8 cellular contexts compared by ENCODE assay signal in genomic region chr13:51814825-51815650, GRCh38. TPM values are rescaled to one million over a fixed set of nuclear protein-coding genes. Genes with fewer than 3 reads are reported as not detected.
DNase-seq lines count a peak whose midpoint lies in the region; ATAC-seq, FAIRE-seq and TF ChIP-seq lines count a peak whose summit lies in the region.

No MANE protein-coding gene starts in this region.

- intact Hi-C loops in body of pancreas (cut with DNase I), result loop anchor here (10.0 kb wide), 2 partner anchors 190 to 320 kb away; no protein-coding TSS in a partner anchor

- ATAC-seq in A549, result peak; percentile 67 to 91; a peak in 5 of 6 replicates
- ATAC-seq in HG02642 (IDR thresholded peaks at IDR 0.05; ENCODE audit: poor library complexity, unreplicated experiment), result peak; percentile 73
- ATAC-seq in body of pancreas, result peak; percentile 91

- H3K27ac ChIP-seq in A549 (peak overlapping the region; percentile 34 to 51; a peak in 1 of 6 replicates), body of pancreas (peak overlapping the region; percentile 66 to 80 (median 68))

- peak; percentile 68 for TF ChIP-seq RAD21 in A549 (conservative IDR thresholded peaks at IDR 0.05 in 1 of 2, IDR thresholded peaks at IDR 0.05 in 1 of 2)

- peak overlapping the region; percentile 70 for H3K4me2 ChIP-seq in A549

- POLR2A ChIA-PET in A549 (lab: Yijun Ruan, JAX), result interaction anchor here (0.6 kb wide), 3 partner anchors 362 to 394 kb away, joined by 3 to 6 read pairs (median 3); no protein-coding TSS in a partner anchor

- peak overlapping the region; percentile 8; the same call in 1 of the 3 replicates for H3K4me3 ChIP-seq in A549
- H3K4me3 ChIP-seq in NB4 (ENCODE audit: low read depth, low read length), result no peak overlapping the region
- H3K4me3 ChIP-seq in body of pancreas, result no peak overlapping the region

- CTCF ChIA-PET in A549 (lab: Yijun Ruan, JAX), result interaction anchor here (0.6 to 5.4 kb wide), 38 partner anchors 8 to 689 kb away, joined by 3 to 60 read pairs (median 4); partner anchors contain the start of gene NEK5

- no peak for FAIRE-seq in A549 (lab: Jason Lieb, UNC)

- in situ Hi-C loops in GM13976 (cut with MboI; ENCODE audit: low sequenced_read_pairs, unreplicated experiment), result no loop called here

- H3K4me1 ChIP-seq in A549, result peaks cover 17% of the 10 kb centered on the region; the same call in 1 of the 3 replicates
- H3K4me1 ChIP-seq in body of pancreas, result peaks cover 15% of the 10 kb centered on the region

- H3K27me3 ChIP-seq in body of pancreas, result no peaks in the 10 kb centered on the region

- TF ChIP-seq POLR2A in A549 (IDR thresholded peaks at IDR 0.05; ENCODE audit: low read length), result no peak
- no peak for TF ChIP-seq POLR2A in NB4 (IDR thresholded peaks at IDR 0.05; ENCODE audit: extremely low read depth, insufficient read length)
- TF ChIP-seq POLR2A in body of pancreas (IDR thresholded peaks at IDR 0.05), result peak in 1 of 3 donors; percentile 42

- no peak for TF ChIP-seq EP300 in A549 (IDR thresholded peaks at IDR 0.05)

- TF ChIP-seq CTCF in A549 (IDR thresholded peaks at IDR 0.05) (peak; percentile 70), GM13976 (IDR thresholded peaks at IDR 0.05; ENCODE audit: borderline replicate concordance, control extremely low read depth, extremely low read depth, insufficient read depth, missing control alignments) (peak; percentile 73), NB4 (IDR thresholded peaks at IDR 0.05; ENCODE audit: low read depth, low read length) (peak; percentile 85), body of pancreas (IDR thresholded peaks at IDR 0.05) (peak; percentile 71 to 89 (median 83))

- DNase-seq in A549 (ENCODE audit: low read depth in 1 of 2, low spot score in 1 of 2) (peak; percentile 45 to 60), GM13976 (ENCODE audit: low spot score) (peak; percentile 82), NB4 (ENCODE audit: low read depth) (peak; percentile 87), T-helper 22 cell (ENCODE audit: low read depth) (peak; percentile 43), body of pancreas (peak; percentile 76 to 83 (median 80)), iris pigment epithelial cell (ENCODE audit: low read depth) (peak; percentile 54)
- DNase-seq in stimulated activated CD4-positive, alpha-beta T cell treated with anti-CD3 and anti-CD28 coated beads, Interleukin-1b, Interleukin-23, amount 100 ng/mL, for 24 hours (ENCODE audit: low read depth in 4 of 4, low spot score in 1 of 4), result peak in 3 of 4 experiments; percentile 41 to 57 (median 52)

- H3K9me3 ChIP-seq in A549, result no peaks in the 10 kb centered on the region
- H3K9me3 ChIP-seq in body of pancreas, result no peaks in the 10 kb centered on the region

- 16% methylated on average over 13 of the region's 13 CpGs for WGBS in A549 (ENCODE audit: missing lambda C conversion rate)
- 13 to 16% methylated on average over 13 of the region's 13 CpGs for WGBS in body of pancreas, 2 donors

- H3K36me3 ChIP-seq in body of pancreas (replicated peaks in 1 of 2; ENCODE audit: insufficient read depth in 1 of 2, low read depth in 2 of 2), result no peaks in the 10 kb centered on the region

TF ChIP-seq in A549, 52 proteins besides CTCF, POLR2A, EP300 and RAD21:
- no peak for TF ChIP-seq HEYL (CRISPR knock-in tag; IDR thresholded peaks at IDR 0.05)
- TF ChIP-seq SMC3 (IDR thresholded peaks at IDR 0.05), result peak; percentile 73; the same call in 2 of the 3 replicates

RNA-seq across cellular contexts. Expression of gene DHRS12, which starts 11.1 kb away (rescaled TPM):
- polyA plus RNA-seq in A549 (2011; rRNA removed) (7.5 and 7.6 TPM in 2 replicates), A549 (2017; fragmentation: RNase III; extraction: RNeasy Plus Mini Kit Qiagen cat#74134 plus additional on column Dnase treatment) (4.1 to 4.3 TPM (median 4.2 TPM) in 3 replicates)
- 2.5 and 2.9 TPM in 2 replicates for polyA plus RNA-seq in A549 (2012; cell fraction: cytosol; rRNA removed)
- 3.0 and 3.5 TPM in 2 replicates for polyA plus RNA-seq in A549 (2012; cell fraction: nucleus; rRNA removed)
- 3.3 and 4.3 TPM in 2 replicates for polyA minus RNA-seq in A549 (2011; rRNA and poly(A)+ RNA removed)
- total RNA-seq in body of pancreas, result 10 to 100 TPM in 1 of 2 donors, 1 to 10 TPM in 1; 4.0 to 38.7 TPM

RNA-seq across cellular contexts. Expression of gene TMEM272, which starts 29.9 kb away (rescaled TPM):
- polyA plus RNA-seq in A549 (2011; rRNA removed), result not detected in 2 replicates
- polyA plus RNA-seq in A549 (2012; cell fraction: cytosol; rRNA removed), result not detected in 2 replicates
- 0.04 TPM in 1 of 2 replicates, not detected in the other for polyA plus RNA-seq in A549 (2012; cell fraction: nucleus; rRNA removed)
- polyA plus RNA-seq in A549 (2017; fragmentation: RNase III; extraction: RNeasy Plus Mini Kit Qiagen cat#74134 plus additional on column Dnase treatment), result not detected in 3 replicates
- not detected in 2 replicates for polyA minus RNA-seq in A549 (2011; rRNA and poly(A)+ RNA removed)
- total RNA-seq in body of pancreas, result not detected

RNA-seq across cellular contexts. Expression of gene CCDC70, which starts 46.7 kb away (rescaled TPM):
- polyA plus RNA-seq in A549 (2011; rRNA removed) (not detected in 2 replicates), A549 (2017; fragmentation: RNase III; extraction: RNeasy Plus Mini Kit Qiagen cat#74134 plus additional on column Dnase treatment) (not detected in 3 replicates)
- not detected in 2 replicates for polyA plus RNA-seq in A549 (2012; cell fraction: cytosol; rRNA removed)
- not detected in 2 replicates for polyA plus RNA-seq in A549 (2012; cell fraction: nucleus; rRNA removed)
- polyA minus RNA-seq in A549 (2011; rRNA and poly(A)+ RNA removed), result not detected in 2 replicates
- total RNA-seq in body of pancreas, result not detected
